ENCODE assay signal across 12 cellular contexts in genomic region chr2:216111122-216111521, GRCh38. TPM values are rescaled to one million over a fixed set of nuclear protein-coding genes. Genes with fewer than 3 reads are reported as not detected.
DNase-seq lines count a peak whose midpoint lies in the region; ATAC-seq and TF ChIP-seq lines count a peak whose summit lies in the region.
"Had no signal": no experiment of that assay in that cellular context is flagged by ENCODE, and none has a peak within 500 bp of the region (broad histone marks: within the 10 kb centered on the region; RNA-seq: fewer than 3 reads in every experiment).

No MANE protein-coding gene starts in this region.

- no peaks in the 10 kb centered on the region for H3K9me3 ChIP-seq in CD4-positive, alpha-beta T cell (ENCODE audit: control insufficient read depth, low read length)
- H3K9me3 ChIP-seq in naive thymus-derived CD4-positive, alpha-beta T cell (ENCODE audit: control insufficient read depth in 2 of 3, low read length in 3 of 3) = no peaks in the 10 kb centered on the region

- H3K4me1 Mint-ChIP-seq in CD4-positive, alpha-beta T cell (ENCODE audit: low read depth) = peaks cover 72% of the 10 kb centered on the region
- peaks cover 71% of the 10 kb centered on the region for H3K4me1 Mint-ChIP-seq in HFFc6 (ENCODE audit: low read depth)
- peaks cover 32 to 75% (median 65%) of the 10 kb centered on the region in 7 donors for H3K4me1 Mint-ChIP-seq in naive thymus-derived CD4-positive, alpha-beta T cell

- no peak for DNase-seq in CD4-positive, alpha-beta T cell
- no peak for DNase-seq in HFFc6
- no peak for DNase-seq in activated naive CD4-positive, alpha-beta T cell treated with anti-CD3 and anti-CD28 coated beads, Interleukin-2, amount 50 U/mL, for 72 hours (ENCODE audit: low spot score in 2 of 2)
- DNase-seq in naive thymus-derived CD4-positive, alpha-beta T cell = no peak
- DNase-seq in NCI-H1694 (lab: John Stamatoyannopoulos, UW) = no peak
- no peak for DNase-seq in NCI-H1105 treated with DMSO at 0.1 percent for 48 hours (lab: John Stamatoyannopoulos, UW)
- DNase-seq in LoVo (ENCODE audit: low spot score) = no peak
- DNase-seq: DMS53; NCI-H1436; stimulated activated naive CD4-positive, alpha-beta T cell treated with Interleukin-2 at 50 U/mL for 16 hours had no signal

- H3K27ac ChIP-seq in CD4-positive, alpha-beta T cell (ENCODE audit: low read depth, low read length) = no peak overlapping the region
- peak overlapping the region; percentile 95 for H3K27ac ChIP-seq in naive thymus-derived CD4-positive, alpha-beta T cell (ENCODE audit: low read depth, low read length)

- H3K4me3 ChIP-seq in naive thymus-derived CD4-positive, alpha-beta T cell (ENCODE audit: low read length) = no peak overlapping the region

- intact Hi-C loops in CD4-positive, alpha-beta T cell (cut with DNase I, micrococcal nuclease) = loop anchor here (5.0 to 10.0 kb wide), 2 partner anchors 56 to 386 kb away; partner anchors contain the start of gene RPL37A (in 1 of the 2)
- intact Hi-C loops in naive thymus-derived CD4-positive, alpha-beta T cell (cut with micrococcal nuclease) = loop anchor here in 1 of 2 donors (5.0 kb wide), 1 partner anchor 799 kb away; the partner anchor contains the start of gene ATIC

- H3K27me3 Mint-ChIP-seq in CD4-positive, alpha-beta T cell = no peaks in the 10 kb centered on the region
- H3K27me3 Mint-ChIP-seq in HFFc6 (ENCODE audit: insufficient read depth) = peaks cover 2% of the 10 kb centered on the region; the same call in 1 of the 2 replicates
- peaks cover 0 to 6% (median 0%) of the 10 kb centered on the region in 5 donors for H3K27me3 Mint-ChIP-seq in naive thymus-derived CD4-positive, alpha-beta T cell
- H3K27me3 Mint-ChIP-seq: central memory CD8-positive, alpha-beta T cell had no signal

- no peaks in the 10 kb centered on the region for H3K27me3 ChIP-seq in CD4-positive, alpha-beta T cell (ENCODE audit: control insufficient read depth, insufficient read depth, low read length)
- H3K27me3 ChIP-seq in naive thymus-derived CD4-positive, alpha-beta T cell (ENCODE audit: control insufficient read depth in 2 of 2, insufficient read depth in 2 of 2, low read length in 2 of 2) = no peaks in the 10 kb centered on the region

- no peak for TF ChIP-seq CTCF in CD4-positive, alpha-beta T cell (IDR thresholded peaks at IDR 0.05)
- TF ChIP-seq CTCF in HFFc6 (IDR thresholded peaks at IDR 0.05) = no peak

- POLR2A ChIA-PET in CD4-positive, alpha-beta T cell (lab: Charles Lee) = interaction anchor here (0.7 to 4.7 kb wide), 2 partner anchors 16 to 28 kb away, joined by 3 to 106 read pairs; partner anchors contain the start of genes PECR and TMEM169
- POLR2A ChIA-PET in naive thymus-derived CD4-positive, alpha-beta T cell (lab: Charles Lee) = interaction anchor here (0.7 to 8.9 kb wide), 6 partner anchors 9 to 1430 kb away, joined by 3 to 166 read pairs (median 10); partner anchors contain the start of genes PECR and TMEM169

- H3K4me1 ChIP-seq in naive thymus-derived CD4-positive, alpha-beta T cell (ENCODE audit: control insufficient read depth in 2 of 2, insufficient read depth in 2 of 2, low read length in 2 of 2) = peaks cover 33 to 41% of the 10 kb centered on the region in 2 donors

- ATAC-seq in CD4-positive, alpha-beta T cell (ENCODE audit: poor library complexity) = no peak
- no peak for ATAC-seq in activated naive CD4-positive, alpha-beta T cell treated with anti-CD3 and anti-CD28 coated beads, Interleukin-2, amount 50 U/mL, for 72 hours
- ATAC-seq in naive thymus-derived CD4-positive, alpha-beta T cell = no peak
- ATAC-seq in HG02870 (IDR thresholded peaks at IDR 0.05; ENCODE audit: unreplicated experiment) = no peak

- H3K9me3 Mint-ChIP-seq in CD4-positive, alpha-beta T cell = no peaks in the 10 kb centered on the region
- no peaks in the 10 kb centered on the region for H3K9me3 Mint-ChIP-seq in HFFc6
- H3K9me3 Mint-ChIP-seq in activated naive CD4-positive, alpha-beta T cell treated with anti-CD3 and anti-CD28 coated beads, Interleukin-2, amount 50 U/mL, for 72 hours = no peaks in the 10 kb centered on the region
- H3K9me3 Mint-ChIP-seq in naive thymus-derived CD4-positive, alpha-beta T cell = peaks cover 0 to 11% (median 0%) of the 10 kb centered on the region in 11 donors
- H3K9me3 Mint-ChIP-seq: central memory CD8-positive, alpha-beta T cell had no signal

- H3K27ac Mint-ChIP-seq in CD4-positive, alpha-beta T cell = peak overlapping the region; percentile 97
- peak overlapping the region; percentile 99 for H3K27ac Mint-ChIP-seq in HFFc6
- H3K27ac Mint-ChIP-seq in activated naive CD4-positive, alpha-beta T cell treated with anti-CD3 and anti-CD28 coated beads, Interleukin-2, amount 50 U/mL, for 72 hours = peak overlapping the region; percentile 93 to 100
- H3K27ac Mint-ChIP-seq in naive thymus-derived CD4-positive, alpha-beta T cell = peak overlapping the region; percentile 35 to 100 (median 100)

- peak overlapping the region; percentile 100 for H3K4me3 Mint-ChIP-seq in CD4-positive, alpha-beta T cell
- peak overlapping the region; percentile 98 for H3K4me3 Mint-ChIP-seq in HFFc6
- peak overlapping the region; percentile 45 to 100 (median 100) for H3K4me3 Mint-ChIP-seq in naive thymus-derived CD4-positive, alpha-beta T cell

- H3K36me3 ChIP-seq in naive thymus-derived CD4-positive, alpha-beta T cell (ENCODE audit: control insufficient read depth in 2 of 3, insufficient read depth in 3 of 3, low read length in 3 of 3) = peaks cover 8 to 39% (median 9%) of the 10 kb centered on the region in 3 experiments

- H3K36me3 Mint-ChIP-seq in CD4-positive, alpha-beta T cell (ENCODE audit: low read depth) = peaks cover 68% of the 10 kb centered on the region
- H3K36me3 Mint-ChIP-seq in HFFc6 (ENCODE audit: low read depth) = peaks cover 61% of the 10 kb centered on the region
- H3K36me3 Mint-ChIP-seq in activated naive CD4-positive, alpha-beta T cell treated with anti-CD3 and anti-CD28 coated beads, Interleukin-2, amount 50 U/mL, for 72 hours = peaks cover 59 to 67% of the 10 kb centered on the region in 2 donors
- H3K36me3 Mint-ChIP-seq in naive thymus-derived CD4-positive, alpha-beta T cell = peaks cover 5 to 53% (median 29%) of the 10 kb centered on the region in 5 donors

- CTCF ChIA-PET in CD4-positive, alpha-beta T cell (lab: Charles Lee) = interaction anchor here (0.9 to 1.7 kb wide), 2 partner anchors 22 to 293 kb away, joined by 4 to 8 read pairs; no protein-coding TSS in a partner anchor
- CTCF ChIA-PET in naive thymus-derived CD4-positive, alpha-beta T cell (lab: Charles Lee) = interaction anchor here (0.6 to 3.8 kb wide), 4 partner anchors 19 to 400 kb away, joined by 3 to 14 read pairs (median 4); no protein-coding TSS in a partner anchor

RNA-seq across cellular contexts. Expression of gene XRCC5, which starts 2.0 kb away (rescaled TPM):
- 100 to 1,000 TPM; 126 to 129 TPM for total RNA-seq in CD4-positive, alpha-beta T cell
- total RNA-seq in HFFc6 (2021; fragmentation: NEBNext Ultra II Directional; extraction: Animal tissue kit (Norgen Biotek cat#: 25700)) = 100 to 1,000 TPM; 291 to 372 (median 352) TPM
- 100 to 1,000 TPM; 487 to 501 TPM for total RNA-seq in activated naive CD4-positive, alpha-beta T cell treated with anti-CD3 and anti-CD28 coated beads, Interleukin-2, amount 50 U/mL, for 72 hours
- total RNA-seq in naive thymus-derived CD4-positive, alpha-beta T cell = 100 to 1,000 TPM; 168 to 347 (median 228) TPM
- polyA plus RNA-seq in naive thymus-derived CD4-positive, alpha-beta T cell = 100 to 1,000 TPM; 297 to 316 TPM

RNA-seq across cellular contexts. Expression of gene TMEM169, which starts 29.4 kb away (rescaled TPM):
- under 1 TPM; 0.27 to 0.53 TPM for total RNA-seq in CD4-positive, alpha-beta T cell
- under 1 TPM in 3 of 6 experiments, not detected in 3; 0.09 to 0.25 (median 0.13) TPM for total RNA-seq in HFFc6 (2021; fragmentation: NEBNext Ultra II Directional; extraction: Animal tissue kit (Norgen Biotek cat#: 25700))
- 1 to 10 TPM; 1.7 to 1.8 TPM for total RNA-seq in activated naive CD4-positive, alpha-beta T cell treated with anti-CD3 and anti-CD28 coated beads, Interleukin-2, amount 50 U/mL, for 72 hours
- 1 to 10 TPM; 2.0 to 5.1 (median 2.6) TPM for total RNA-seq in naive thymus-derived CD4-positive, alpha-beta T cell
- polyA plus RNA-seq in naive thymus-derived CD4-positive, alpha-beta T cell = 1 to 10 TPM; 3.7 to 4.3 TPM

RNA-seq across cellular contexts. Expression of gene PECR, which starts 29.5 kb away (rescaled TPM):
- 10 to 100 TPM in 1 of 2 experiments, 1 to 10 TPM in 1; 9.1 to 10.3 TPM for total RNA-seq in CD4-positive, alpha-beta T cell
- 1 to 10 TPM; 4.9 to 7.5 (median 6.4) TPM for total RNA-seq in HFFc6 (2021; fragmentation: NEBNext Ultra II Directional; extraction: Animal tissue kit (Norgen Biotek cat#: 25700))
- total RNA-seq in activated naive CD4-positive, alpha-beta T cell treated with anti-CD3 and anti-CD28 coated beads, Interleukin-2, amount 50 U/mL, for 72 hours = 10 to 100 TPM; 25.4 to 34.0 TPM
- total RNA-seq in naive thymus-derived CD4-positive, alpha-beta T cell = 10 to 100 TPM; 15.7 to 29.9 (median 20.6) TPM
- 10 to 100 TPM; 31.9 to 34.4 TPM for polyA plus RNA-seq in naive thymus-derived CD4-positive, alpha-beta T cell
